8 cellular contexts compared by ENCODE assay signal in the genomic region with DNA sequence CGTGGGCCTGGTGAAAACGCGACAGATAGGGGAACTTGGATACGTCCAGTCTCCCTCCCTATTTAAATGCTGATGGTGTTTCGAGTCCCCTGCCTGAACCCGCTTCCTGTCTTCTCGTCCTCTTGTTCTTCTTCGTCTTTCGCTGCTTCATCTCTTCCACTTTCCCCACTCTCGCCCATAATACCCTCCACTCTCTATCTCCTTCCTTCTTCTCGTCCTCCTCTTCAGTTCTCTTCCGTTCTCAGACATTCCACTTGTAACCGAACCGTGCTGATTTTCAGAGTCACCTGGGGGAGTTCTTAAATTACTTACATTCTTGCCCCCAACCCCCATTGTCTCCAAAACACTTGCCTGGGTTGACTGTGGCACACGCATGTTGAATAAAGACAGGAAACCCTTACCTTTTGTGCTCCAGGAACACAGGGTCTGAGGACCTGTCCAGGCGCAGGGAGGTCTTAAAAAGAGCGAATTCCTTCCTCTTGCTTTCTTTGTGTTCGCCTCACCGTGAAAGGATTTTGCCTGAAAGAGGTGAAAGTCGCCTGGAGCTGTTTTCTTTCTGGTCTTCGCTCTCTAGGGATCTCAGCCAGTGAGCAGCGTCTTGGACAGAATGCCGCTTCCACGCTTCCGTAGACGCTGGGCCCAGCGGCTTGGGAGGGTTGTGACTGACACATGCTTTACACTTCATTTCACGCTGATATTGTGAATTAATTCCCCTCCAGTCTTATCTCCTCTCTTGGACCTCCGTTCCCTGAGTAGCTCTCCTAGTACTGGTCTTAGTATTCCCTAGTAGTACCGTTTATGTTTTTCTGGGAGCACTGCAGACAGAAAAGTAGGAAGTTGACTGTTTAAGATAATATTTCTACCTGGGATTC.
DNase-seq lines count a peak whose midpoint lies in the region; ATAC-seq and TF ChIP-seq lines count a peak whose summit lies in the region.

No MANE protein-coding gene starts in this region.

- H4K20me1 ChIP-seq in smooth muscle cell (ENCODE audit: low read depth), result no peaks in the 10 kb centered on the region
- no peaks in the 10 kb centered on the region for H4K20me1 ChIP-seq in MM.1S (ENCODE audit: insufficient read depth, low read length)

- peaks cover 2% of the 10 kb centered on the region for H3K36me3 Mint-ChIP-seq in activated CD8-positive, alpha-beta memory T cell treated with anti-CD3 and anti-CD28 coated beads, Interleukin-2, amount 10 ng/mL, durations not matched to agents 7 days and 5 days
- H3K36me3 Mint-ChIP-seq in T-cell, result peaks cover 16% of the 10 kb centered on the region

- TF ChIP-seq CTCF in fibroblast of villous mesenchyme (IDR thresholded peaks at IDR 0.05; ENCODE audit: insufficient read depth, low read depth, low read length), result no peak
- no peak for TF ChIP-seq CTCF in smooth muscle cell (IDR thresholded peaks at IDR 0.05; ENCODE audit: borderline replicate concordance, insufficient read depth, poor library complexity, severe bottlenecking)
- no peak for TF ChIP-seq CTCF in MM.1S (IDR thresholded peaks at IDR 0.05; ENCODE audit: low read length)

- CTCF ChIA-PET in activated CD8-positive, alpha-beta memory T cell treated with anti-CD3 and anti-CD28 coated beads, Interleukin-2, amount 10 ng/mL, durations not matched to agents 7 days and 5 days (lab: Charles Lee), result no interaction called here
- CTCF ChIA-PET in T-cell (lab: Charles Lee), result interaction anchor here in 1 of 2 donors (0.6 kb wide), 1 partner anchor 355 kb away, joined by 3 read pairs; no protein-coding TSS in a partner anchor

- no peaks in the 10 kb centered on the region for H3K36me3 ChIP-seq in smooth muscle cell (ENCODE audit: low read depth)
- no peaks in the 10 kb centered on the region for H3K36me3 ChIP-seq in MM.1S (replicated peaks; ENCODE audit: insufficient read depth, low read length)

- H2AFZ ChIP-seq in smooth muscle cell (ENCODE audit: low read depth) (peak overlapping the region; percentile 100), MM.1S (ENCODE audit: low read length) (no peak overlapping the region)

- POLR2A ChIA-PET in T-cell (lab: Charles Lee), result interaction anchor here in 1 of 2 donors (0.7 kb wide), 1 partner anchor 421 kb away, joined by 7 read pairs; no protein-coding TSS in a partner anchor

- H3K27ac Mint-ChIP-seq in activated CD8-positive, alpha-beta memory T cell treated with anti-CD3 and anti-CD28 coated beads, Interleukin-2, amount 10 ng/mL, durations not matched to agents 7 days and 5 days, result no peak overlapping the region
- H3K27ac Mint-ChIP-seq in T-cell, result no peak overlapping the region

- H3K9me3 Mint-ChIP-seq in activated CD8-positive, alpha-beta memory T cell treated with anti-CD3 and anti-CD28 coated beads, Interleukin-2, amount 10 ng/mL, durations not matched to agents 7 days and 5 days (ENCODE audit: low read depth), result peaks cover 12% of the 10 kb centered on the region
- peaks cover 9 to 25% (median 20%) of the 10 kb centered on the region in 3 donors for H3K9me3 Mint-ChIP-seq in T-cell

- H3K4me1 ChIP-seq in smooth muscle cell (ENCODE audit: low read depth) (peaks cover 6% of the 10 kb centered on the region), MM.1S (ENCODE audit: low read length) (no peaks in the 10 kb centered on the region)

- no peak overlapping the region for H3K27ac ChIP-seq in smooth muscle cell (ENCODE audit: low read depth)
- H3K27ac ChIP-seq in MM.1S (ENCODE audit: low read length), result no peak overlapping the region

- H3K9me3 ChIP-seq in smooth muscle cell (replicated peaks; ENCODE audit: low read depth) (no peaks in the 10 kb centered on the region), MM.1S (replicated peaks; ENCODE audit: insufficient read depth, low read length) (no peaks in the 10 kb centered on the region)

- H3F3A ChIP-seq in smooth muscle cell (ENCODE audit: low read depth), result peaks cover 5% of the 10 kb centered on the region
- H3F3A ChIP-seq in MM.1S (ENCODE audit: insufficient read depth, low read length), result no peaks in the 10 kb centered on the region

- no peaks in the 10 kb centered on the region for H3K9me2 ChIP-seq in MM.1S (replicated peaks; ENCODE audit: insufficient read depth, low read length)

- H3K4me2 ChIP-seq in smooth muscle cell (peak overlapping the region; percentile 90), MM.1S (ENCODE audit: low read depth, low read length) (no peak overlapping the region)

- peaks cover 37% of the 10 kb centered on the region for H3K27me3 Mint-ChIP-seq in activated CD8-positive, alpha-beta memory T cell treated with anti-CD3 and anti-CD28 coated beads, Interleukin-2, amount 10 ng/mL, durations not matched to agents 7 days and 5 days
- H3K27me3 Mint-ChIP-seq in T-cell, result peaks cover 62 to 71% of the 10 kb centered on the region in 2 donors

- peak overlapping the region; percentile 46 for H3K4me3 ChIP-seq in fibroblast of villous mesenchyme (ENCODE audit: low read depth, low read length)
- H3K4me3 ChIP-seq in smooth muscle cell, result peak overlapping the region; percentile 66
- H3K4me3 ChIP-seq in MM.1S (ENCODE audit: low read length), result no peak overlapping the region

- H3K4me1 Mint-ChIP-seq in activated CD8-positive, alpha-beta memory T cell treated with anti-CD3 and anti-CD28 coated beads, Interleukin-2, amount 10 ng/mL, durations not matched to agents 7 days and 5 days, result peaks cover 9% of the 10 kb centered on the region
- peaks cover 7 to 13% (median 10%) of the 10 kb centered on the region in 3 donors for H3K4me1 Mint-ChIP-seq in T-cell

- ATAC-seq in activated CD8-positive, alpha-beta memory T cell treated with anti-CD3 and anti-CD28 coated beads, Interleukin-2, amount 10 ng/mL, durations not matched to agents 7 days and 5 days, result no peak
- ATAC-seq in T-cell (replicated peaks in 1 of 4), result no peak

- H3K4me3 Mint-ChIP-seq in activated CD8-positive, alpha-beta memory T cell treated with anti-CD3 and anti-CD28 coated beads, Interleukin-2, amount 10 ng/mL, durations not matched to agents 7 days and 5 days, result peak overlapping the region; percentile 59
- H3K4me3 Mint-ChIP-seq in T-cell, result peak overlapping the region; percentile 4 to 60 (median 28)

- WGBS in smooth muscle cell (ENCODE audit: low lambda C conversion rate), result 2% methylated on average over 30 of the region's 30 CpGs

- H3K79me2 ChIP-seq in smooth muscle cell (ENCODE audit: low read depth) (no peaks in the 10 kb centered on the region), MM.1S (ENCODE audit: low read length) (no peaks in the 10 kb centered on the region)

- no peak for DNase-seq in activated CD8-positive, alpha-beta memory T cell treated with anti-CD3 and anti-CD28 coated beads, Interleukin-2, amount 10 ng/mL, durations not matched to agents 7 days and 5 days
- no peak for DNase-seq in activated CD8-positive, alpha-beta memory T cell treated with anti-CD3 and anti-CD28 coated beads, Interleukin-2, amount 50 U/mL, for 48 hours
- DNase-seq in T-cell (no peak), fibroblast of villous mesenchyme (ENCODE audit: low read depth) (no peak), smooth muscle cell (lab: John Stamatoyannopoulos, UW; ENCODE audit: unreplicated experiment) (no peak), head of caudate nucleus (no peak), OCI-M1 (lab: John Stamatoyannopoulos, UW) (no peak), MM.1S (no peak)

- H3K27me3 ChIP-seq in smooth muscle cell (ENCODE audit: low read depth) (no peaks in the 10 kb centered on the region), MM.1S (replicated peaks; ENCODE audit: insufficient read depth, low read length) (no peaks in the 10 kb centered on the region)

- intact Hi-C loops in head of caudate nucleus (cut with DNase I), result no loop called here

- H3K9ac ChIP-seq in smooth muscle cell (ENCODE audit: low read depth) (peak overlapping the region; percentile 40), MM.1S (ENCODE audit: low read length) (no peak overlapping the region)
